ENCODE assay signal across 8 cellular contexts in genomic region chr11:67649634-67650540, GRCh38. TPM values are rescaled to one million over a fixed set of nuclear protein-coding genes. Genes with fewer than 3 reads are reported as not detected.
DNase-seq lines count a peak whose midpoint lies in the region; ATAC-seq, FAIRE-seq and TF ChIP-seq lines count a peak whose summit lies in the region.

No MANE protein-coding gene starts in this region.

- no peaks in the 10 kb centered on the region for H3K9me3 Mint-ChIP-seq in activated T-helper 17 cell treated with anti-CD3 and anti-CD28 coated beads, Interleukin-2, amount 50 U/mL, for 72 hours

- H3K4me3 ChIP-seq in A549 (peak overlapping the region; percentile 53), mucosa of descending colon (no peak overlapping the region)

- intact Hi-C loops in mucosa of descending colon (cut with DNase I, micrococcal nuclease), result no loop called here

- H3K4me1 Mint-ChIP-seq in activated T-helper 17 cell treated with anti-CD3 and anti-CD28 coated beads, Interleukin-2, amount 50 U/mL, for 72 hours, result peaks cover 8% of the 10 kb centered on the region

- FAIRE-seq in A549 (lab: Jason Lieb, UNC), result no peak

- no peaks in the 10 kb centered on the region for H3K9me3 ChIP-seq in A549
- H3K9me3 ChIP-seq in mucosa of descending colon, result no peaks in the 10 kb centered on the region

- TF ChIP-seq POLR2A in A549 (IDR thresholded peaks at IDR 0.05; ENCODE audit: low read length) (no peak), GM18951 (IDR thresholded peaks at IDR 0.05; ENCODE audit: extremely low read depth, insufficient read depth, insufficient read length) (peak; percentile 64)

- no peaks in the 10 kb centered on the region for H3K36me3 ChIP-seq in mucosa of descending colon (ENCODE audit: low read depth)

- no peaks in the 10 kb centered on the region for H3K27me3 Mint-ChIP-seq in activated T-helper 17 cell treated with anti-CD3 and anti-CD28 coated beads, Interleukin-2, amount 50 U/mL, for 72 hours

- TF ChIP-seq EP300 in A549 (IDR thresholded peaks at IDR 0.05), result no peak

- in situ Hi-C loops in GM18951 (cut with MboI; ENCODE audit: low sequenced_read_pairs, unreplicated experiment), result no loop called here

- DNase-seq in A549 (ENCODE audit: low read depth in 1 of 2, low spot score in 1 of 2) (no peak), mucosa of descending colon (peak in 1 of 3 donors; percentile 56), iPS-NIHi11 (ENCODE audit: low spot score) (no peak)
- DNase-seq in activated CD4-positive, CD25-positive, alpha-beta regulatory T cell (lab: John Stamatoyannopoulos, UW), result no peak

- peak overlapping the region; percentile 72 for H3K4me3 Mint-ChIP-seq in activated T-helper 17 cell treated with anti-CD3 and anti-CD28 coated beads, Interleukin-2, amount 50 U/mL, for 72 hours

- H3K36me3 Mint-ChIP-seq in activated T-helper 17 cell treated with anti-CD3 and anti-CD28 coated beads, Interleukin-2, amount 50 U/mL, for 72 hours (ENCODE audit: low read depth), result no peaks in the 10 kb centered on the region

- WGBS in A549 (ENCODE audit: missing lambda C conversion rate), result 76% methylated on average over 22 of the region's 22 CpGs

- no peak for TF ChIP-seq CTCF in A549 (IDR thresholded peaks at IDR 0.05)
- TF ChIP-seq CTCF in mucosa of descending colon (IDR thresholded peaks at IDR 0.05), result no peak

- H3K4me1 ChIP-seq in A549 (peaks cover 5% of the 10 kb centered on the region; the same call in 2 of the 3 replicates), mucosa of descending colon (ENCODE audit: low read depth) (peaks cover 24% of the 10 kb centered on the region)

- H3K27ac Mint-ChIP-seq in activated T-helper 17 cell treated with anti-CD3 and anti-CD28 coated beads, Interleukin-2, amount 50 U/mL, for 72 hours, result no peak overlapping the region

- H3K27ac ChIP-seq in A549, result peak overlapping the region; percentile 76 to 93

- ATAC-seq in A549 (peak in 1 of 2 experiments; percentile 30; a peak in 3 of 6 replicates), mucosa of descending colon (peak; percentile 37), HG03097 (IDR thresholded peaks at IDR 0.05; ENCODE audit: low FRiP score, unreplicated experiment) (no peak), HG02852 (IDR thresholded peaks at IDR 0.05; ENCODE audit: unreplicated experiment) (no peak)
- ATAC-seq in activated T-helper 17 cell treated with anti-CD3 and anti-CD28 coated beads, Interleukin-2, amount 50 U/mL, for 72 hours (replicated peaks), result no peak

- peak overlapping the region; percentile 82 for H3K4me2 ChIP-seq in A549

- CTCF ChIA-PET in A549 (lab: Yijun Ruan, JAX), result interaction anchor here (1.4 to 12.7 kb wide), 7 partner anchors 9 to 42 kb away, joined by 6 to 169 read pairs (median 18); partner anchors contain the start of genes NUDT8 and TBX10

- POLR2A ChIA-PET in A549 (lab: Yijun Ruan, JAX), result interaction anchor here (1.8 kb wide), 1 partner anchor 19 kb away, joined by 7 read pairs; the partner anchor contains the start of gene NUDT8

- no peak for TF ChIP-seq RAD21 in A549 (conservative IDR thresholded peaks at IDR 0.05 in 1 of 2, IDR thresholded peaks at IDR 0.05 in 1 of 2)

TF ChIP-seq in A549, 52 proteins besides CTCF, POLR2A, EP300 and RAD21:
- TF ChIP-seq HEYL (CRISPR knock-in tag; IDR thresholded peaks at IDR 0.05), result no peak
- TF ChIP-seq RNF2 (IDR thresholded peaks at IDR 0.05; ENCODE audit: borderline replicate concordance, low read depth), result no peak
- TF ChIP-seq ZFP36 (IDR thresholded peaks at IDR 0.05; ENCODE audit: borderline replicate concordance, partially characterized antibody), result peak; percentile 47
- no peak for TF ChIP-seq ZSCAN20 (CRISPR knock-in tag; IDR thresholded peaks at IDR 0.05)
- peak; percentile 85 for TF ChIP-seq KDM1A (IDR thresholded peaks at IDR 0.05; ENCODE audit: low read depth)
- TF ChIP-seq NFE2L2 (conservative IDR thresholded peaks at IDR 0.05; ENCODE audit: low read length), result no peak
- no peak for TF ChIP-seq RARB (CRISPR knock-in tag; IDR thresholded peaks at IDR 0.05)
- no peak for TF ChIP-seq EHF (CRISPR knock-in tag; IDR thresholded peaks at IDR 0.05)
- TF ChIP-seq NPAS2 (CRISPR knock-in tag; IDR thresholded peaks at IDR 0.05; ENCODE audit: borderline replicate concordance), result no peak

RNA-seq across cellular contexts. Expression of gene ACY3, which starts 0.6 kb away (rescaled TPM):
- polyA plus RNA-seq in A549 (2011; rRNA removed) (1.4 and 1.8 TPM in 2 replicates), A549 (2017; fragmentation: RNase III; extraction: RNeasy Plus Mini Kit Qiagen cat#74134 plus additional on column Dnase treatment) (0.62 to 1.1 TPM (median 1.0 TPM) in 3 replicates)
- polyA plus RNA-seq in A549 (2012; cell fraction: cytosol; rRNA removed), result 1.5 and 2.3 TPM in 2 replicates
- polyA plus RNA-seq in A549 (2012; cell fraction: nucleus; rRNA removed), result 3.0 and 3.6 TPM in 2 replicates
- polyA minus RNA-seq in A549 (2011; rRNA and poly(A)+ RNA removed), result 1.2 TPM in 2 replicates
- under 1 TPM in 1 of 2 donors, not detected in 1; 0.80 TPM for total RNA-seq in activated T-helper 17 cell treated with anti-CD3 and anti-CD28 coated beads, Interleukin-2, amount 50 U/mL, for 72 hours
- total RNA-seq in mucosa of descending colon, result 10 to 100 TPM in 2 of 3 donors, 1 to 10 TPM in 1; 3.3 to 14.6 (median 14.1) TPM

RNA-seq across cellular contexts. Expression of gene TBX10, which starts 10.3 kb away (rescaled TPM):
- polyA plus RNA-seq in A549 (2011; rRNA removed) (not detected in 2 replicates), A549 (2017; fragmentation: RNase III; extraction: RNeasy Plus Mini Kit Qiagen cat#74134 plus additional on column Dnase treatment) (not detected in 3 replicates)
- not detected in 2 replicates for polyA plus RNA-seq in A549 (2012; cell fraction: cytosol; rRNA removed)
- polyA plus RNA-seq in A549 (2012; cell fraction: nucleus; rRNA removed), result not detected in 2 replicates
- not detected in 2 replicates for polyA minus RNA-seq in A549 (2011; rRNA and poly(A)+ RNA removed)
- total RNA-seq in activated T-helper 17 cell treated with anti-CD3 and anti-CD28 coated beads, Interleukin-2, amount 50 U/mL, for 72 hours, result not detected
- total RNA-seq in mucosa of descending colon, result 10 to 100 TPM in 1 of 3 donors, 1 to 10 TPM in 2; 3.7 to 19.1 (median 9.6) TPM

RNA-seq across cellular contexts. Expression of gene NUDT8, which starts 20.1 kb away (rescaled TPM):
- 1.8 and 2.6 TPM in 2 replicates for polyA plus RNA-seq in A549 (2011; rRNA removed)
- polyA plus RNA-seq in A549 (2012; cell fraction: cytosol; rRNA removed), result 10.3 and 13.0 TPM in 2 replicates
- 24.4 and 25.6 TPM in 2 replicates for polyA plus RNA-seq in A549 (2012; cell fraction: nucleus; rRNA removed)
- polyA plus RNA-seq in A549 (2017; fragmentation: RNase III; extraction: RNeasy Plus Mini Kit Qiagen cat#74134 plus additional on column Dnase treatment), result 5.4 to 7.8 TPM (median 5.6 TPM) in 3 replicates
- 1.0 and 3.1 TPM in 2 replicates for polyA minus RNA-seq in A549 (2011; rRNA and poly(A)+ RNA removed)
- 10 to 100 TPM; 12.0 to 23.1 TPM for total RNA-seq in activated T-helper 17 cell treated with anti-CD3 and anti-CD28 coated beads, Interleukin-2, amount 50 U/mL, for 72 hours
- total RNA-seq in mucosa of descending colon, result 10 to 100 TPM; 17.3 to 34.6 (median 23.1) TPM

RNA-seq across cellular contexts. Expression of gene ALDH3B2, which starts 24.5 kb away (rescaled TPM):
- polyA plus RNA-seq in A549 (2011; rRNA removed) (not detected in 2 replicates), A549 (2017; fragmentation: RNase III; extraction: RNeasy Plus Mini Kit Qiagen cat#74134 plus additional on column Dnase treatment) (not detected in 3 replicates)
- polyA plus RNA-seq in A549 (2012; cell fraction: cytosol; rRNA removed), result 0.01 TPM in 1 of 2 replicates, not detected in the other
- not detected in 2 replicates for polyA plus RNA-seq in A549 (2012; cell fraction: nucleus; rRNA removed)
- not detected in 2 replicates for polyA minus RNA-seq in A549 (2011; rRNA and poly(A)+ RNA removed)
- total RNA-seq in activated T-helper 17 cell treated with anti-CD3 and anti-CD28 coated beads, Interleukin-2, amount 50 U/mL, for 72 hours, result not detected
- total RNA-seq in mucosa of descending colon, result under 1 TPM in 2 of 3 donors, not detected in 1; 0.29 to 0.48 TPM

RNA-seq across cellular contexts. Expression of gene NDUFV1, which starts 43.2 kb away (rescaled TPM):
- polyA plus RNA-seq in A549 (2011; rRNA removed), result 78.8 and 95.1 TPM in 2 replicates
- polyA plus RNA-seq in A549 (2012; cell fraction: cytosol; rRNA removed), result 221 and 240 TPM in 2 replicates
- 604 and 688 TPM in 2 replicates for polyA plus RNA-seq in A549 (2012; cell fraction: nucleus; rRNA removed)
- polyA plus RNA-seq in A549 (2017; fragmentation: RNase III; extraction: RNeasy Plus Mini Kit Qiagen cat#74134 plus additional on column Dnase treatment), result 163 to 176 TPM (median 164 TPM) in 3 replicates
- 65.6 and 104 TPM in 2 replicates for polyA minus RNA-seq in A549 (2011; rRNA and poly(A)+ RNA removed)
- total RNA-seq in activated T-helper 17 cell treated with anti-CD3 and anti-CD28 coated beads, Interleukin-2, amount 50 U/mL, for 72 hours, result 100 to 1,000 TPM; 160 to 238 TPM
- total RNA-seq in mucosa of descending colon, result 100 to 1,000 TPM; 248 to 349 (median 311) TPM

Comparison
In these comparisons a context has a peak if more than half of its experiments do, and no peak if none do; other contexts are left out.
1. RNA of gene TBX10, which starts 10.3 kb away (total RNA-seq): 3.7 to 19.1 TPM in mucosa of descending colon; not detected in activated T-helper 17 cell treated with anti-CD3 and anti-CD28 coated beads, Interleukin-2, amount 50 U/mL, for 72 hours; every median in the first group is over 4 times any median in the second.